Comparison of ENCODE assay signal across 16 cellular contexts in the genomic region with DNA sequence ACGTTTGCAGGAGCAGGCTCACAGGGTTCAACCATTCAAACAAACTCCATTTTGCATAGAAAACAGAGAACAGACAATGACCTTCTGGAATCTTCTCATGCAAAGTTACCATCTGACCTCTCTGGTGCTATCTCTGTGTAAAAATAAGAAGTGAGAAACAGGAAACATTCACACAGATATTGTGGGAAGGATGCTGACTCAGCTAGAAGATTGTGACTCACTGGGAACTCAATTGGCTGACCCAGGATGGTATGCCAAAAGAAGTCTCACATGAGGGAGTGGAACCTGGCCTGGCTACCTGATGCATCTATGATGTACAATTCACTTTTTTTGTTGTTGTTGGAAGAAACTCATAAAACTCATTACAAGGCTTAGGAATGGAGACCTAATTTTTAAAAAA.
A peak's percentile ranks its signal among the peaks of the same experiment; 100 is the strongest.
DNase-seq lines count a peak whose midpoint lies in the region; ATAC-seq, FAIRE-seq and TF ChIP-seq lines count a peak whose summit lies in the region.
"Had no signal": no experiment of that assay in that cellular context is flagged by ENCODE, and none has a peak within 500 bp of the region (broad histone marks: within the 10 kb centered on the region; RNA-seq: fewer than 3 reads in every experiment).

No MANE protein-coding gene starts in this region.

- H3K4me1 ChIP-seq in lower lobe of right lung, result no peaks in the 10 kb centered on the region
- H3K4me1 ChIP-seq: esophagus squamous epithelium had no signal

- H3K36me3 ChIP-seq in lower lobe of right lung, result no peaks in the 10 kb centered on the region
- H3K36me3 ChIP-seq: esophagus squamous epithelium had no signal

- TF ChIP-seq CTCF in retinal pigment epithelial cell (conservative IDR thresholded peaks at IDR 0.05; ENCODE audit: low read depth, low read length) (no peak), lower lobe of right lung (IDR thresholded peaks at IDR 0.05) (no peak)

- no peak overlapping the region for H3K27ac Mint-ChIP-seq in activated T-cell treated with anti-CD3 and anti-CD28 coated beads, Interleukin-2, amount 50 U/mL, for 72 hours
- H3K27ac Mint-ChIP-seq: activated naive CD4-positive, alpha-beta T cell treated with anti-CD3 and anti-CD28 coated beads for 36 hours; naive B cell had no signal

- no peaks in the 10 kb centered on the region for H3K9me3 ChIP-seq in lower lobe of right lung
- H3K9me3 ChIP-seq: esophagus squamous epithelium had no signal

- H3K4me3 ChIP-seq in retinal pigment epithelial cell (ENCODE audit: low read length) (no peak overlapping the region), lower lobe of right lung (no peak overlapping the region)
- H3K4me3 ChIP-seq: esophagus squamous epithelium had no signal

- H3K9me3 Mint-ChIP-seq in activated T-cell treated with anti-CD3 and anti-CD28 coated beads, Interleukin-2, amount 50 U/mL, for 72 hours, result peaks cover 10 to 16% of the 10 kb centered on the region in 2 donors

- H3K27me3 Mint-ChIP-seq in activated T-cell treated with anti-CD3 and anti-CD28 coated beads, Interleukin-2, amount 50 U/mL, for 72 hours (ENCODE audit: low read depth), result no peaks in the 10 kb centered on the region
- H3K27me3 Mint-ChIP-seq: naive B cell had no signal

- peaks cover 0 to 2% of the 10 kb centered on the region in 2 donors for H3K36me3 Mint-ChIP-seq in activated T-cell treated with anti-CD3 and anti-CD28 coated beads, Interleukin-2, amount 50 U/mL, for 72 hours (ENCODE audit: insufficient read depth in 2 of 2)
- H3K36me3 Mint-ChIP-seq: naive B cell had no signal

- no peak overlapping the region for H3K4me3 Mint-ChIP-seq in activated T-cell treated with anti-CD3 and anti-CD28 coated beads, Interleukin-2, amount 50 U/mL, for 72 hours
- H3K4me3 Mint-ChIP-seq: activated naive CD4-positive, alpha-beta T cell treated with anti-CD3 and anti-CD28 coated beads for 36 hours; naive B cell had no signal

- no peak for FAIRE-seq in RCC 7860 (lab: Jason Lieb, UNC)

- H3K27ac ChIP-seq in epithelial cell of prostate (no peak overlapping the region), lower lobe of right lung (no peak overlapping the region)
- H3K27ac ChIP-seq: esophagus squamous epithelium had no signal

- H3K4me1 Mint-ChIP-seq in activated T-cell treated with anti-CD3 and anti-CD28 coated beads, Interleukin-2, amount 50 U/mL, for 72 hours (ENCODE audit: low read depth), result no peaks in the 10 kb centered on the region
- H3K4me1 Mint-ChIP-seq: naive B cell had no signal

- DNase-seq in GM03348 (ENCODE audit: low spot score) (peak; percentile 32), RCC 7860 (ENCODE audit: low spot score) (peak; percentile 42), epithelial cell of prostate (ENCODE audit: low read depth, low spot score) (peak; percentile 72), retinal pigment epithelial cell (ENCODE audit: low read depth) (peak; percentile 13), lower lobe of right lung (no peak), cortex of kidney (lab: John Stamatoyannopoulos, UW) (no peak), D341Med (ENCODE audit: low spot score) (no peak)
- DNase-seq in activated T-cell treated with anti-CD3 and anti-CD28 coated beads, Interleukin-2, amount 50 U/mL, for 72 hours, result no peak
- DNase-seq: activated naive CD4-positive, alpha-beta T cell treated with anti-CD3 and anti-CD28 coated beads for 36 hours; esophagus squamous epithelium; islet precursor cell; naive B cell; NCI-H524; stimulated activated naive CD8-positive, alpha-beta T cell treated with anti-CD3 and anti-CD28 coated beads, Interleukin-15, Interleukin-2, amounts not matched to agents 100 U/mL and 50 U/mL, for 24 hours; T1000 had no signal

- intact Hi-C loops in lower lobe of right lung (cut with DNase I), result no loop called here

- H3K27me3 ChIP-seq in lower lobe of right lung (ENCODE audit: low read depth), result no peaks in the 10 kb centered on the region
- H3K27me3 ChIP-seq: esophagus squamous epithelium had no signal

- ATAC-seq in lower lobe of right lung, result no peak
- ATAC-seq in activated T-cell treated with anti-CD3 and anti-CD28 coated beads, Interleukin-2, amount 50 U/mL, for 72 hours (replicated peaks in 1 of 2), result no peak
- ATAC-seq: sciatic nerve; stimulated activated naive CD8-positive, alpha-beta T cell treated with anti-CD3 and anti-CD28 coated beads, Interleukin-15, Interleukin-2, amounts not matched to agents 100 U/mL and 50 U/mL, for 24 hours had no signal

Comparison
In these comparisons a context has a peak if more than half of its experiments do, and no peak if none do; other contexts are left out.
1. DNase-seq: peak in GM03348 (single experiment), RCC 7860 (single experiment), epithelial cell of prostate (single experiment) and retinal pigment epithelial cell (single experiment); none in lower lobe of right lung (single experiment), cortex of kidney (single experiment), D341Med (single experiment) and activated T-cell treated with anti-CD3 and anti-CD28 coated beads, Interleukin-2, amount 50 U/mL, for 72 hours (0 of 2).